ENCODE assay signal across 22 cellular contexts in the genomic region with DNA sequence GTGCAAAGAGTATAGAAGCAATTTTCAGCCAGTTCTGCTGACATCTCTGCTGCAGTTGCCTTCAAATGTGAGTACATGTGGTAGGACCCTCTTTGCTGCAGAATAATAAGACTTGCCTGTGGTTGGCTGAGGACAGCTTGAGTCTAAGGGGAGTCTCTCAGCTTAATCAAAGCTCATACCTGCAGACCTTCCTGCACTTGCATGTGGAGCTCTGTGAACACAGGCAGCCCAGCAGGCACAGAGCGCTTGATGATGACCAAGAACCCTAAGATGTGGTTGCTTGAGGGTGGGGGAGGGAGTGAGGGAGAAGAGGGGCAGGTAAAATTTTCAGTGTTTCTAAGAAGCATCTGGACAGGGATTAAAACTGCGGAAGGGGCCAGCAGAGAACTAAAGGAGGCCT.
"Had no signal": no experiment of that assay in that cellular context is flagged by ENCODE, and none has a peak within 500 bp of the region (broad histone marks: within the 10 kb centered on the region; RNA-seq: fewer than 3 reads in every experiment).

No MANE protein-coding gene starts in this region.

- H3K4me3 Mint-ChIP-seq: activated T-helper 1 cell treated with anti-CD3 and anti-CD28 coated beads, Interleukin-12 subunit alpha, Interleukin-12 subunit beta, Interleukin-2, Interleukin-4 antibody, amounts not matched to agents 30 ng/mL and 10 ng/mL and 1 ng/mL, durations not matched to agents 14 hours and 24 hours and 36 hours; central memory CD8-positive, alpha-beta T cell had no signal

- H3K4me3 ChIP-seq: ascending aorta, colonic mucosa, tibial nerve, uterus had no signal

- H3K27me3 Mint-ChIP-seq: central memory CD8-positive, alpha-beta T cell; progenitor cell of endocrine pancreas had no signal

- H3K9me3 ChIP-seq: ascending aorta, colonic mucosa, tibial nerve, uterus had no signal

- DNase-seq: activated CD4-positive, alpha-beta T cell treated with anti-CD3 and anti-CD28 coated beads, Interleukin-2, amount 50 U/mL, for 1 hour; activated naive CD4-positive, alpha-beta T cell; activated T-cell treated with anti-CD3 and anti-CD28 coated beads for 4 hours; colonic mucosa; erythroblast; head of caudate nucleus; kidney; midbrain; stimulated activated CD4-positive, alpha-beta T cell treated with anti-CD3 and anti-CD28 coated beads, Interleukin-12 subunit alpha, Interleukin-12 subunit beta, amount 100 ng/mL, for 4 hours; stimulated activated CD4-positive, alpha-beta T cell treated with anti-CD3 and anti-CD28 coated beads, Interleukin-1b, Interleukin-23, amount 100 ng/mL, for 48 hours; stimulated activated CD8-positive, alpha-beta memory T cell treated with anti-CD3 and anti-CD28 coated beads, Interleukin-4, amount 100 ng/mL, for 48 hours; stimulated activated naive CD4-positive, alpha-beta T cell; substantia nigra; T-helper 1 cell; T1000; uterus had no signal

- H3K36me3 ChIP-seq: ascending aorta, colonic mucosa, tibial nerve, uterus had no signal

- H3K27ac ChIP-seq: ascending aorta, colonic mucosa, tibial nerve, uterus had no signal

- H3K9me3 Mint-ChIP-seq: activated T-helper 1 cell treated with anti-CD3 and anti-CD28 coated beads, Interleukin-12 subunit alpha, Interleukin-12 subunit beta, Interleukin-2, Interleukin-4 antibody, amounts not matched to agents 30 ng/mL and 10 ng/mL and 1 ng/mL, durations not matched to agents 14 hours and 24 hours and 36 hours; central memory CD8-positive, alpha-beta T cell had no signal

- H3K27ac Mint-ChIP-seq: activated T-helper 1 cell treated with anti-CD3 and anti-CD28 coated beads, Interleukin-12 subunit alpha, Interleukin-12 subunit beta, Interleukin-2, Interleukin-4 antibody, amounts not matched to agents 30 ng/mL and 10 ng/mL and 1 ng/mL, durations not matched to agents 14 hours and 24 hours and 36 hours; progenitor cell of endocrine pancreas had no signal

- H3K4me1 ChIP-seq: ascending aorta, colonic mucosa, tibial nerve, uterus had no signal

- H3K27me3 ChIP-seq: ascending aorta, colonic mucosa, tibial nerve, uterus had no signal

- ATAC-seq: left lobe of liver had no signal
